Comparison of ENCODE assay signal across 8 cellular contexts in the genomic region with DNA sequence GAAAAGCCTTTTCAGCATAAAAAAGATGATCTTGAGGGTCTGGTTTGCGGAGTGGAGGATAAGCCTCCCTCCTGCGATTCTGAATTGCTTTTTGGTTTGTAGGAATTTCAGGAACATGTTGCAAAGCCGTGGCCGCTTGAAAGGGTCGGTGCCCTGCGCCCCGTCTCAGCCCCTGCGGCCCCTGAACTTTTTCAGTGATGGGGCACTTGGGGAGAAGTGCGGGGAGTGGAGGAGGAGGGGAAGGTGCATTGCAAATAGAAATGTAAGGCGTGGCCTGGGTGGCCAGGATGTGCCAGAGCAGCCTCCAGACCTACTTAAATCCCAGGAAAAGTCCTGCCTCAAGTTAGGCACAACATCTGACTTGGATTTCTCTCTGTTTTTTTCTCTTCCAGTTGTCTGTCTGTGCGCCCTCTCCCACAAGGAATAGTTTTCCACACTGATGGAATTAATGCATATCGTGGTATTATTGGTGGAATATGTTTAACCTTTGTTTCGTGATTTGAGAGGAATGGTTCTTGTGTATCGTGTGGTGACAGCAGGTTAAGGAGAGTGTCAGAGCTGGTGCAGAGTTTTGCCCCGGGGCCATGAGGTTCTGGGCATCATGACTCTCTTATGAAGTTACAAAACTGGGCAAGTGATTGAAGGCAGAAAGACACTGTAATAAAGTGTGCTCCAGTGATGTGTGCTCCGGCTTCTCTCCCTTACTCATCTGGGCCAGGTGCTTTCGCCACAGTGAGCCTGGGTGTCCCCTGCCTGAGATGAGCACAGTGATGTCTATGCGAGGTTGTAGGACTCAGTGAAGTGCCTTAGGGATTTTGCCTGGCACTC.
A peak's percentile ranks its signal among the peaks of the same experiment; 100 is the strongest.
DNase-seq lines count a peak whose midpoint lies in the region; ATAC-seq and TF ChIP-seq lines count a peak whose summit lies in the region.

No MANE protein-coding gene starts in this region.

- H4K20me1 ChIP-seq in DOHH2 (ENCODE audit: control insufficient read depth, insufficient read depth, low read depth, low read length), result no peaks in the 10 kb centered on the region; the same call in 1 of the 2 replicates

- TF ChIP-seq EP300 in esophagus muscularis mucosa (IDR thresholded peaks at IDR 0.05), result no peak

- no peak for DNase-seq in Peyer's patch
- DNase-seq in esophagus muscularis mucosa (ENCODE audit: extremely low spot score), result no peak
- DNase-seq in progenitor cell of endocrine pancreas (ENCODE audit: low spot score, unreplicated experiment), result no peak
- DNase-seq in activated CD8-positive, alpha-beta memory T cell treated with anti-CD3 and anti-CD28 coated beads, Interleukin-2, amount 50 U/mL, for 4 hours, result no peak
- DNase-seq in head of caudate nucleus, result no peak

- no peak for TF ChIP-seq POLR2A in Peyer's patch (IDR thresholded peaks at IDR 0.05)
- TF ChIP-seq POLR2A in esophagus muscularis mucosa (IDR thresholded peaks at IDR 0.05; ENCODE audit: low read depth), result no peak

- no peaks in the 10 kb centered on the region for H3K9me3 ChIP-seq in DOHH2 (ENCODE audit: control insufficient read depth, insufficient read depth, low read length)
- no peaks in the 10 kb centered on the region for H3K9me3 ChIP-seq in Peyer's patch
- no peaks in the 10 kb centered on the region for H3K9me3 ChIP-seq in esophagus muscularis mucosa

- no peaks in the 10 kb centered on the region for H3K36me3 Mint-ChIP-seq in progenitor cell of endocrine pancreas (ENCODE audit: insufficient read depth)

- intact Hi-C loops in esophagus muscularis mucosa (cut with DNase I) (no loop called here), head of caudate nucleus (cut with DNase I) (no loop called here)

- peaks cover 58% of the 10 kb centered on the region for H3K4me1 Mint-ChIP-seq in progenitor cell of endocrine pancreas (ENCODE audit: low read depth)

- peaks cover 34% of the 10 kb centered on the region for H3K4me1 ChIP-seq in DOHH2 (ENCODE audit: control insufficient read depth, low read length)
- peaks cover 5 to 18% (median 6%) of the 10 kb centered on the region in 4 donors for H3K4me1 ChIP-seq in Peyer's patch
- peaks cover 52 to 94% (median 90%) of the 10 kb centered on the region in 4 donors for H3K4me1 ChIP-seq in esophagus muscularis mucosa

- 0 out of 2 replicates have a peak, but pooled peaks cover 2% of the 10 kb centered on the region for H3K27me3 ChIP-seq in DOHH2 (ENCODE audit: control insufficient read depth, low read length)
- no peaks in the 10 kb centered on the region for H3K27me3 ChIP-seq in Peyer's patch
- no peaks in the 10 kb centered on the region for H3K27me3 ChIP-seq in esophagus muscularis mucosa

- TF ChIP-seq CTCF in DOHH2 (IDR thresholded peaks at IDR 0.05; ENCODE audit: low read depth, low read length, poor library complexity, severe bottlenecking) (no peak), Peyer's patch (IDR thresholded peaks at IDR 0.05) (no peak), esophagus muscularis mucosa (IDR thresholded peaks at IDR 0.05) (no peak), progenitor cell of endocrine pancreas (IDR thresholded peaks at IDR 0.05; ENCODE audit: unreplicated experiment) (no peak)

- H3K4me3 ChIP-seq in DOHH2 (ENCODE audit: low read length), result peak overlapping the region; percentile 84
- peak overlapping the region in 2 of 4 donors; percentile 61 to 70 for H3K4me3 ChIP-seq in Peyer's patch
- peak overlapping the region; percentile 59 to 72 (median 66) for H3K4me3 ChIP-seq in esophagus muscularis mucosa

- no peaks in the 10 kb centered on the region for H3F3A ChIP-seq in DOHH2 (ENCODE audit: control insufficient read depth, insufficient read depth)

- peak overlapping the region; percentile 88 for H3K4me3 Mint-ChIP-seq in progenitor cell of endocrine pancreas (ENCODE audit: low read depth)

- H3K36me3 ChIP-seq in DOHH2 (ENCODE audit: control insufficient read depth, low read length), result no peaks in the 10 kb centered on the region
- H3K36me3 ChIP-seq in Peyer's patch, result no peaks in the 10 kb centered on the region
- H3K36me3 ChIP-seq in esophagus muscularis mucosa, result no peaks in the 10 kb centered on the region

- no peaks in the 10 kb centered on the region for H3K9me3 Mint-ChIP-seq in progenitor cell of endocrine pancreas (ENCODE audit: low read depth)

- no peaks in the 10 kb centered on the region for H3K27me3 Mint-ChIP-seq in progenitor cell of endocrine pancreas

- no peak overlapping the region for H3K27ac ChIP-seq in DOHH2 (ENCODE audit: low read depth, low read length)
- H3K27ac ChIP-seq in Peyer's patch, result peak overlapping the region; percentile 48 to 88 (median 77)
- H3K27ac ChIP-seq in esophagus muscularis mucosa (replicated peaks in 1 of 4), result peak overlapping the region; percentile 85 to 92 (median 88)

- ATAC-seq in HG02588 (IDR thresholded peaks at IDR 0.05; ENCODE audit: unreplicated experiment), result no peak
- no peak for ATAC-seq in HG03135 (IDR thresholded peaks at IDR 0.05; ENCODE audit: unreplicated experiment)

- H3K79me2 ChIP-seq in DOHH2 (ENCODE audit: control insufficient read depth, low read length), result peaks cover 23% of the 10 kb centered on the region

- H3K9me2 ChIP-seq in DOHH2 (replicated peaks; ENCODE audit: control insufficient read depth, low read length), result no peaks in the 10 kb centered on the region

- H3K27ac Mint-ChIP-seq in progenitor cell of endocrine pancreas, result peak overlapping the region; percentile 73

- peak overlapping the region; percentile 93 for H3K4me2 ChIP-seq in DOHH2 (ENCODE audit: low read length)

- 48% methylated on average over 18 of the region's 18 CpGs for WGBS in esophagus muscularis mucosa
